ENCODE assay signal across 1 cellular context in the genomic region with DNA sequence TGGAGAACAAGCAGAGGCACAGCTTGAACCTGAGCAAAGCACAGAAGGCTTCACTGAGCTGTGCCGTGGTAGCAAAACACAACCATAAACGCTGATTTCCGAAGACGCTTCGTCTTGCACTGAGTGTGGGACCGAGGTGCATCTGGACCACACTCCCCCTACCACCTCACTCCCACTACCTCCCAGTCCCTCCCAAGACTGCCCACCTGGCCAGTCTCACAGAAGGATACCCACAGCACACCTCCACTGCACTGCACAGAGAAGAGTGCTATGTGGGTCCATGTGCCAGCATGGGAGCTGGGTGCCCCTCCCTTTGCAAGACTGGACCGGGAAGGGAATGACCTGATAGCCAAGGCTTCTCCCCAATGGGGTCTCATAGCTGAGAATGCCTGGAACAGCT. TPM values are rescaled to one million over a fixed set of nuclear protein-coding genes. Genes with fewer than 3 reads are reported as not detected.
"Had no signal": no experiment of that assay in that cellular context is flagged by ENCODE, and none has a peak within 500 bp of the region (broad histone marks: within the 10 kb centered on the region; RNA-seq: fewer than 3 reads in every experiment).

No MANE protein-coding gene starts in this region.

RNA-seq across cellular contexts. Expression of gene TMEM254, which starts 40.2 kb away (rescaled TPM):
- total RNA-seq: OCI-LY7 had no signal
